Comparison of ENCODE assay signal across 18 cellular contexts in the genomic region with DNA sequence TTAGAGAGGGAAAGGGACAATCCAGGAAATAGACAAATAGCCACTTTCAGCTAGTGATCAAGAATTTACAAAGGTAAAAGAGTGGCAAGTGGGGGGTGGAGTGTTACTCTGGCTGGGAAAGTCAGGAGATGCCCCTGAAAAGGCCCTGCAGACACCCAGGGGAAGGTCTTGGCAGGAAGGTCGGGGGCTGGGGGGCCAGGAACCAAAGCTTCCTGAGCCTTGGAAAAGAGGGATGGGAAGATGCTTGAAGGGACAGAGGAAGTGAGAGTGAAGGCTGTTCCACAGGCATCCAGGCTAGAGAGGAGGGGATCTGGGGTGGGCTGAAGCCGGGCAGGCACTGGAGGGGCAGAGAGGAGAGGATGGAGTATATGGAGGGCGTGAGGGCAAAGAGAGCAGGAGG. TPM values are rescaled to one million over a fixed set of nuclear protein-coding genes. Genes with fewer than 3 reads are reported as not detected.
DNase-seq lines count a peak whose midpoint lies in the region; ATAC-seq, FAIRE-seq and TF ChIP-seq lines count a peak whose summit lies in the region.
"Had no signal": no experiment of that assay in that cellular context is flagged by ENCODE, and none has a peak within 500 bp of the region (broad histone marks: within the 10 kb centered on the region; RNA-seq: fewer than 3 reads in every experiment).

No MANE protein-coding gene starts in this region.

- TF ChIP-seq CTCF in Peyer's patch (IDR thresholded peaks at IDR 0.05), result no peak
- TF ChIP-seq CTCF in endothelial cell (IDR thresholded peaks at IDR 0.05; ENCODE audit: unreplicated experiment), result no peak
- TF ChIP-seq CTCF in natural killer cell (IDR thresholded peaks at IDR 0.05), result no peak

- H3K9me3 ChIP-seq in Peyer's patch (no peaks in the 10 kb centered on the region), muscle layer of duodenum (ENCODE audit: control insufficient read depth in 1 of 2, low read length in 2 of 2) (no peaks in the 10 kb centered on the region), subcutaneous abdominal adipose tissue (ENCODE audit: control insufficient read depth in 5 of 5, low read length in 5 of 5) (no peaks in the 10 kb centered on the region)

- DNase-seq in Peyer's patch (no peak), endothelial cell (ENCODE audit: low spot score) (no peak), natural killer cell (no peak), OCI-M1 (lab: John Stamatoyannopoulos, UW) (no peak), H54 (ENCODE audit: insufficient read length, low spot score) (no peak)
- DNase-seq: COR-L47, DMS53, NCI-H1048, NCI-H146, NCI-H2081, NCI-H748 treated with DMSO at 0.1 percent for 48 hours had no signal

- no peak for FAIRE-seq in H54 (lab: Jason Lieb, UNC)

- H3K27me3 Mint-ChIP-seq in endothelial cell (ENCODE audit: unreplicated experiment) (peaks cover 13% of the 10 kb centered on the region), natural killer cell (ENCODE audit: low read depth in 2 of 2) (peaks cover 49 to 76% of the 10 kb centered on the region in 2 donors)

- no peak for ATAC-seq in natural killer cell
- ATAC-seq in GM18498 (IDR thresholded peaks at IDR 0.05; ENCODE audit: unreplicated experiment), result no peak
- ATAC-seq: HCT116 had no signal

- H3K9me3 Mint-ChIP-seq in endothelial cell (ENCODE audit: unreplicated experiment) (no peaks in the 10 kb centered on the region), natural killer cell (no peaks in the 10 kb centered on the region)

- peak overlapping the region in 3 of 5 donors; percentile 11 to 36 (median 19) for H3K9ac ChIP-seq in subcutaneous abdominal adipose tissue (ENCODE audit: low read length in 5 of 5)
- H3K9ac ChIP-seq: KMS-11 had no signal

- H3K4me1 Mint-ChIP-seq in endothelial cell (ENCODE audit: unreplicated experiment), result peaks cover 55% of the 10 kb centered on the region
- H3K4me1 Mint-ChIP-seq in natural killer cell, result peaks cover 5 to 6% of the 10 kb centered on the region in 2 donors

- intact Hi-C loops in natural killer cell (cut with micrococcal nuclease), result no loop called here

- H3K36me3 ChIP-seq in Peyer's patch (peaks cover 0 to 3% (median 0%) of the 10 kb centered on the region in 3 donors), muscle layer of duodenum (ENCODE audit: control insufficient read depth in 1 of 2, insufficient read depth in 2 of 2, low read length in 2 of 2) (no peaks in the 10 kb centered on the region), subcutaneous abdominal adipose tissue (ENCODE audit: control insufficient read depth in 5 of 5, insufficient read depth in 5 of 5, low read length in 5 of 5) (no peaks in the 10 kb centered on the region)

- H3K36me3 Mint-ChIP-seq in endothelial cell (ENCODE audit: low read depth, unreplicated experiment), result peaks cover 3% of the 10 kb centered on the region
- H3K36me3 Mint-ChIP-seq in natural killer cell, result no peaks in the 10 kb centered on the region

- no peaks in the 10 kb centered on the region for H3K27me3 ChIP-seq in Peyer's patch
- no peaks in the 10 kb centered on the region for H3K27me3 ChIP-seq in muscle layer of duodenum (ENCODE audit: low read depth, low read length)
- H3K27me3 ChIP-seq in subcutaneous abdominal adipose tissue (ENCODE audit: control insufficient read depth in 5 of 5, insufficient read depth in 4 of 5, low read length in 5 of 5), result no peaks in the 10 kb centered on the region

- TF ChIP-seq POLR2A in Peyer's patch (IDR thresholded peaks at IDR 0.05) (no peak), H54 (IDR thresholded peaks at IDR 0.05; ENCODE audit: low read depth, low read length) (no peak)

- H3K27ac ChIP-seq in Peyer's patch (peak overlapping the region in 3 of 4 donors; percentile 75 to 94 (median 92)), muscle layer of duodenum (ENCODE audit: low read length) (peak overlapping the region; percentile 8), subcutaneous abdominal adipose tissue (ENCODE audit: low read depth, low read length) (peak overlapping the region; percentile 91)
- H3K27ac ChIP-seq: KMS-11 had no signal

- H3K27ac Mint-ChIP-seq in endothelial cell (ENCODE audit: unreplicated experiment), result peak overlapping the region; percentile 42
- peak overlapping the region in 1 of 2 donors; percentile 38 for H3K27ac Mint-ChIP-seq in natural killer cell

- H3K4me1 ChIP-seq in Peyer's patch (peaks cover 0 to 68% (median 13%) of the 10 kb centered on the region in 4 donors), muscle layer of duodenum (ENCODE audit: control insufficient read depth in 1 of 2, insufficient read depth in 2 of 2, low read length in 2 of 2) (peaks cover 0 to 8% of the 10 kb centered on the region in 2 donors), subcutaneous abdominal adipose tissue (ENCODE audit: control insufficient read depth in 5 of 5, insufficient read depth in 5 of 5, low read length in 5 of 5) (peaks cover 24 to 75% (median 72%) of the 10 kb centered on the region in 5 donors)

- H3K4me3 Mint-ChIP-seq in endothelial cell (ENCODE audit: unreplicated experiment), result peak overlapping the region; percentile 39
- H3K4me3 Mint-ChIP-seq in natural killer cell, result no peak overlapping the region

- H3K4me3 ChIP-seq in Peyer's patch (peak overlapping the region in 1 of 4 donors; percentile 4), muscle layer of duodenum (ENCODE audit: low read depth in 1 of 2, low read length in 2 of 2) (no peak overlapping the region), subcutaneous abdominal adipose tissue (ENCODE audit: low read depth in 1 of 5, low read length in 5 of 5) (no peak overlapping the region)

RNA-seq across cellular contexts. Expression of gene TMEM37, which starts 3.9 kb away (rescaled TPM):
- 100 to 1,000 TPM in 3 of 4 donors, 10 to 100 TPM in 1; 17.3 to 542 (median 214) TPM for total RNA-seq in Peyer's patch
- 11.4 TPM for total RNA-seq in endothelial cell (ENCODE audit: unreplicated experiment)
- not detected for total RNA-seq in natural killer cell
- total RNA-seq: MCF 10A, SK-MEL-5 had no signal

Comparison
In these comparisons a context has a peak if more than half of its experiments do, and no peak if none do; other contexts are left out.
1. H3K27ac ChIP-seq: peak in every context shown above with its lines; median percentile 92 in Peyer's patch; 91 in subcutaneous abdominal adipose tissue; 8 in muscle layer of duodenum.
2. RNA of gene TMEM37, which starts 3.9 kb away (total RNA-seq): 17.3 to 542 TPM in Peyer's patch and 11.4 TPM in endothelial cell (single experiment); not detected in natural killer cell; every median in the first group is over 10 times any median in the second.